ENCODE assay signal across 1 cellular context in genomic region chr10:73902351-73902750, GRCh38.
TF ChIP-seq lines count a peak whose summit lies in the region.

No MANE protein-coding gene starts in this region.

TF ChIP-seq in IMR-90, 13 proteins besides CTCF, POLR2A, EP300 and RAD21 (continued from another document):
- TF ChIP-seq USF2 (IDR thresholded peaks at IDR 0.05; ENCODE audit: low read depth, low read length) (no peak), MAZ (IDR thresholded peaks at IDR 0.05; ENCODE audit: borderline replicate concordance, low read depth, low read length) (no peak), CHD1 (IDR thresholded peaks at IDR 0.05; ENCODE audit: low read depth, low read length) (no peak)
